Comparison of ENCODE assay signal across 23 cellular contexts in genomic region chr11:2621919-2622318, GRCh38.
DNase-seq lines count a peak whose midpoint lies in the region; ATAC-seq, FAIRE-seq and TF ChIP-seq lines count a peak whose summit lies in the region.
"Had no signal": no experiment of that assay in that cellular context is flagged by ENCODE, and none has a peak within 500 bp of the region (broad histone marks: within the 10 kb centered on the region; RNA-seq: fewer than 3 reads in every experiment).

No MANE protein-coding gene starts in this region.

- peak; percentile 14 for DNase-seq in GM10266 (ENCODE audit: extremely low spot score)
- no peak for DNase-seq in GM12892 (ENCODE audit: insufficient read length)
- DNase-seq in head of caudate nucleus, result no peak
- no peak for DNase-seq in cardiac septum (ENCODE audit: low spot score)
- DNase-seq: C1 segment of cervical spinal cord; Caco-2; DMS79 treated with DMSO at 0.1 percent for 48 hours; dorsolateral prefrontal cortex; H9; KBM-7; lower lobe of right lung; mucosa of descending colon; NCI-H2171; NCI-H510A treated with DMSO at 0.1 percent for 48 hours; NK-92 treated with Interleukin-12 subunit alpha and Interleukin-12 subunit beta, amount 100 ng/mL, for 24 hours; PC-9; SIG-M5 had no signal

- ATAC-seq in GM21529 (IDR thresholded peaks at IDR 0.05; ENCODE audit: unreplicated experiment) (peak; percentile 76), HG03354 (IDR thresholded peaks at IDR 0.05; ENCODE audit: poor library complexity, severe bottlenecking, unreplicated experiment) (peak; percentile 71), HG03196 (IDR thresholded peaks at IDR 0.05; ENCODE audit: unreplicated experiment) (no peak)
- ATAC-seq: lower lobe of right lung, mucosa of descending colon had no signal

- FAIRE-seq in GM12892 (lab: Jason Lieb, UNC), result peak; percentile 83
- FAIRE-seq: astrocyte, GM12891, HTR-8/SVneo had no signal

- TF ChIP-seq CTCF in GM10266 (IDR thresholded peaks at IDR 0.05; ENCODE audit: control insufficient read depth, insufficient read depth, low read depth, missing control alignments), result no peak

- TF ChIP-seq POLR2A in GM12892 (IDR thresholded peaks at IDR 0.05; ENCODE audit: low read depth, low read length), result no peak

- intact Hi-C loops in head of caudate nucleus (cut with DNase I), result no loop called here
- intact Hi-C loops in cardiac septum (cut with DNase I), result no loop called here
